10 cellular contexts compared by ENCODE assay signal in genomic region chr6:108134213-108134973, GRCh38. TPM values are rescaled to one million over a fixed set of nuclear protein-coding genes. Genes with fewer than 3 reads are reported as not detected.
A peak's percentile ranks its signal among the peaks of the same experiment; 100 is the strongest.
DNase-seq lines count a peak whose midpoint lies in the region; ATAC-seq, FAIRE-seq and TF ChIP-seq lines count a peak whose summit lies in the region.
"Had no signal": no experiment of that assay in that cellular context is flagged by ENCODE, and none has a peak within 500 bp of the region (broad histone marks: within the 10 kb centered on the region; RNA-seq: fewer than 3 reads in every experiment).

No MANE protein-coding gene starts in this region.

- DNase-seq in activated T-cell treated with anti-CD3 and anti-CD28 coated beads, Interleukin-2, amount 50 U/mL, for 24 hours: no peak
- no peak for DNase-seq in activated T-cell treated with anti-CD3 and anti-CD28 coated beads, Interleukin-2, amount 50 U/mL, for 1 hour
- DNase-seq in ascending aorta (ENCODE audit: low spot score in 2 of 2) (no peak), memory B cell (ENCODE audit: low spot score in 2 of 2) (no peak), thoracic aorta (ENCODE audit: low spot score) (no peak), kidney (no peak), MM.1S (no peak)

- H3K4me3 ChIP-seq in ascending aorta (peak overlapping the region; percentile 58 to 60), thoracic aorta (peak overlapping the region; percentile 71), kidney (ENCODE audit: low read length in 2 of 2) (no peak overlapping the region), MM.1S (ENCODE audit: low read length) (no peak overlapping the region)

- no peak for TF ChIP-seq CTCF in ascending aorta (IDR thresholded peaks at IDR 0.05)
- TF ChIP-seq CTCF in thoracic aorta (IDR thresholded peaks at IDR 0.05): no peak
- no peak for TF ChIP-seq CTCF in kidney (IDR thresholded peaks at IDR 0.05; ENCODE audit: borderline replicate concordance, extremely low read depth, insufficient read depth)
- TF ChIP-seq CTCF in MM.1S (IDR thresholded peaks at IDR 0.05; ENCODE audit: low read length): no peak

- no peaks in the 10 kb centered on the region for H3K9me3 Mint-ChIP-seq in activated T-cell treated with anti-CD3 and anti-CD28 coated beads, Interleukin-2, amount 50 U/mL, for 24 hours
- no peaks in the 10 kb centered on the region for H3K9me3 Mint-ChIP-seq in memory B cell
- H3K9me3 Mint-ChIP-seq: activated T-helper 2 cell treated with anti-CD3 and anti-CD28 coated beads, Interferon-gamma antibody, Interleukin-2, Interleukin-4, amounts not matched to agents 10 μg/mL and 5 μg/mL and 100 μg/mL, durations not matched to agents 14 hours and 24 hours and 36 hours had no signal

- no peak overlapping the region for H2AFZ ChIP-seq in MM.1S (ENCODE audit: low read length)

- H3K9ac ChIP-seq in kidney (ENCODE audit: low read length in 2 of 2): no peak overlapping the region
- no peak overlapping the region for H3K9ac ChIP-seq in MM.1S (ENCODE audit: low read length)

- H3K9me2 ChIP-seq in MM.1S (replicated peaks; ENCODE audit: insufficient read depth, low read length): no peaks in the 10 kb centered on the region

- no peaks in the 10 kb centered on the region for H3K36me3 Mint-ChIP-seq in activated T-cell treated with anti-CD3 and anti-CD28 coated beads, Interleukin-2, amount 50 U/mL, for 24 hours (ENCODE audit: low read depth)
- no peaks in the 10 kb centered on the region for H3K36me3 Mint-ChIP-seq in memory B cell

- peak overlapping the region; percentile 26 for H3K4me3 Mint-ChIP-seq in activated T-cell treated with anti-CD3 and anti-CD28 coated beads, Interleukin-2, amount 50 U/mL, for 24 hours
- peak overlapping the region; percentile 21 for H3K4me3 Mint-ChIP-seq in memory B cell

- no peaks in the 10 kb centered on the region for H4K20me1 ChIP-seq in MM.1S (ENCODE audit: insufficient read depth, low read length)

- peaks cover 12% of the 10 kb centered on the region for H3K4me1 Mint-ChIP-seq in activated T-cell treated with anti-CD3 and anti-CD28 coated beads, Interleukin-2, amount 50 U/mL, for 24 hours (ENCODE audit: low read depth)
- H3K4me1 Mint-ChIP-seq in memory B cell: peaks cover 8% of the 10 kb centered on the region

- H3K27ac ChIP-seq in ascending aorta (peak overlapping the region; percentile 41 to 55), thoracic aorta (no peak overlapping the region), kidney (ENCODE audit: low read depth in 2 of 2, low read length in 2 of 2) (no peak overlapping the region), MM.1S (ENCODE audit: low read length) (no peak overlapping the region)

- no peak overlapping the region for H3K4me2 ChIP-seq in MM.1S (ENCODE audit: low read depth, low read length)

- H3K27me3 Mint-ChIP-seq in activated T-cell treated with anti-CD3 and anti-CD28 coated beads, Interleukin-2, amount 50 U/mL, for 24 hours: peaks cover 79% of the 10 kb centered on the region
- H3K27me3 Mint-ChIP-seq in memory B cell: peaks cover 29% of the 10 kb centered on the region

- H3K9me3 ChIP-seq in ascending aorta (no peaks in the 10 kb centered on the region), thoracic aorta (no peaks in the 10 kb centered on the region), kidney (ENCODE audit: control insufficient read depth in 1 of 2, low read length in 2 of 2) (no peaks in the 10 kb centered on the region), MM.1S (replicated peaks; ENCODE audit: insufficient read depth, low read length) (no peaks in the 10 kb centered on the region)

- no peaks in the 10 kb centered on the region for H3F3A ChIP-seq in MM.1S (ENCODE audit: insufficient read depth, low read length)

- H3K36me3 ChIP-seq in ascending aorta (no peaks in the 10 kb centered on the region), thoracic aorta (no peaks in the 10 kb centered on the region), kidney (ENCODE audit: control insufficient read depth in 1 of 2, insufficient read depth in 2 of 2, low read length in 2 of 2) (no peaks in the 10 kb centered on the region), MM.1S (replicated peaks; ENCODE audit: insufficient read depth, low read length) (no peaks in the 10 kb centered on the region)

- H3K27ac Mint-ChIP-seq in activated T-cell treated with anti-CD3 and anti-CD28 coated beads, Interleukin-2, amount 50 U/mL, for 24 hours: no peak overlapping the region
- H3K27ac Mint-ChIP-seq in memory B cell: no peak overlapping the region
- H3K27ac Mint-ChIP-seq: activated T-helper 2 cell treated with anti-CD3 and anti-CD28 coated beads, Interferon-gamma antibody, Interleukin-2, Interleukin-4, amounts not matched to agents 10 μg/mL and 5 μg/mL and 100 μg/mL, durations not matched to agents 14 hours and 24 hours and 36 hours had no signal

- intact Hi-C loops in ascending aorta (cut with DNase I) (no loop called here), kidney (cut with DNase I) (no loop called here)

- H3K79me2 ChIP-seq in MM.1S (ENCODE audit: low read length): no peaks in the 10 kb centered on the region

- H3K4me1 ChIP-seq in ascending aorta (peaks cover 0 to 8% of the 10 kb centered on the region in 2 donors), thoracic aorta (ENCODE audit: control insufficient read depth in 1 of 2, low read depth in 2 of 2) (peaks cover 0 to 7% of the 10 kb centered on the region in 2 donors), kidney (ENCODE audit: control insufficient read depth in 1 of 2, insufficient read depth in 1 of 2, low read depth in 1 of 2, low read length in 2 of 2) (peaks cover 0 to 3% of the 10 kb centered on the region in 2 donors), MM.1S (ENCODE audit: low read length) (no peaks in the 10 kb centered on the region)

- no peak for FAIRE-seq in kidney (lab: Jason Lieb, UNC)

- no peaks in the 10 kb centered on the region for H3K27me3 ChIP-seq in ascending aorta
- H3K27me3 ChIP-seq in thoracic aorta (replicated peaks; ENCODE audit: insufficient read depth): no peaks in the 10 kb centered on the region
- no peaks in the 10 kb centered on the region for H3K27me3 ChIP-seq in MM.1S (replicated peaks; ENCODE audit: insufficient read depth, low read length)

- ATAC-seq in memory B cell (ENCODE audit: low read depth) (no peak), thoracic aorta (ENCODE audit: insufficient number of reproducible peaks, low FRiP score, low read depth) (peak; percentile 18), GM19328 (IDR thresholded peaks at IDR 0.05; ENCODE audit: unreplicated experiment) (no peak)

RNA-seq across cellular contexts. Expression of gene NR2E1, which starts 31.4 kb away (rescaled TPM):
- total RNA-seq in ascending aorta: not detected
- total RNA-seq in thoracic aorta: not detected
- not detected for total RNA-seq in kidney
- not detected for polyA plus RNA-seq in kidney (ENCODE audit: insufficient read depth, low read depth, low replicate concordance)
- total RNA-seq: activated T-helper 2 cell treated with anti-CD3 and anti-CD28 coated beads, Interferon-gamma antibody, Interleukin-2, Interleukin-4, amounts not matched to agents 10 μg/mL and 5 μg/mL and 100 μg/mL, durations not matched to agents 14 hours and 24 hours and 36 hours; RPMI7951 had no signal

RNA-seq across cellular contexts. Expression of gene OSTM1, which starts 59.9 kb away (rescaled TPM):
- total RNA-seq in ascending aorta: 78.7 TPM
- total RNA-seq in thoracic aorta: 100 to 1,000 TPM; 114 to 116 TPM
- total RNA-seq in kidney: 34.5 TPM
- 19.8 TPM for polyA plus RNA-seq in kidney (ENCODE audit: insufficient read depth, low read depth, low replicate concordance)

Comparison
In these comparisons a context has a peak if more than half of its experiments do, and no peak if none do; other contexts are left out.
1. H3K27ac ChIP-seq: peak in ascending aorta (2 of 2); none in thoracic aorta (0 of 2), kidney (0 of 2) and MM.1S (single experiment).
2. H3K4me3 ChIP-seq: peak in ascending aorta (2 of 2) and thoracic aorta (single experiment); none in kidney (0 of 2) and MM.1S (single experiment).